Comparison of ENCODE assay signal across 18 cellular contexts in genomic region chr11:11316651-11317050, GRCh38.
"Had no signal": no experiment of that assay in that cellular context is flagged by ENCODE, and none has a peak within 500 bp of the region (broad histone marks: within the 10 kb centered on the region; RNA-seq: fewer than 3 reads in every experiment).

No MANE protein-coding gene starts in this region.

- DNase-seq: KBM-7, MV-4-11, NCI-H1048, NCI-H1105, NCI-H1417, NCI-H1436 treated with DMSO at 0.1 percent for 48 hours, NCI-H1694, NCI-H187 treated with DMSO at 0.1 percent for 48 hours, NCI-H2029 treated with DMSO at 0.1 percent for 48 hours, NCI-H2227 treated with DMSO at 0.1 percent for 48 hours, NCI-H524 treated with DMSO at 0.1 percent for 48 hours, NCI-H69, NCI-H774, Right ventricle myocardium superior, RPMI8226, SIG-M5 had no signal

- ATAC-seq: SK-N-SH treated with all-trans-retinoic acid at 6 μM for 48 hours had no signal

- FAIRE-seq: RCC 7860 had no signal
